ENCODE assay signal across 19 cellular contexts in genomic region chr1:223724376-223724775, GRCh38. TPM values are rescaled to one million over a fixed set of nuclear protein-coding genes. Genes with fewer than 3 reads are reported as not detected.
DNase-seq lines count a peak whose midpoint lies in the region; ATAC-seq and TF ChIP-seq lines count a peak whose summit lies in the region.
"Had no signal": no experiment of that assay in that cellular context is flagged by ENCODE, and none has a peak within 500 bp of the region (broad histone marks: within the 10 kb centered on the region; RNA-seq: fewer than 3 reads in every experiment).

No MANE protein-coding gene starts in this region.

- no peak overlapping the region; the same call in 1 of the 2 replicates for H3K23ac ChIP-seq in IMR-90 (ENCODE audit: low read depth, low read length)

- no peaks in the 10 kb centered on the region for H3K27me3 ChIP-seq in CD4-positive, alpha-beta T cell (ENCODE audit: control insufficient read depth, insufficient read depth, low read length)
- H3K27me3 ChIP-seq in IMR-90 (ENCODE audit: control insufficient read depth, insufficient read depth, low read length) = no peaks in the 10 kb centered on the region
- H3K27me3 ChIP-seq: testis had no signal

- peak overlapping the region; percentile 36; the same call in 1 of the 2 replicates for H3K14ac ChIP-seq in IMR-90 (replicated peaks; ENCODE audit: low read depth, low read length)

- peak overlapping the region; percentile 37 for H2BK120ac ChIP-seq in IMR-90 (ENCODE audit: low read depth, low read length)

- peak overlapping the region; percentile 37 for H3K27ac Mint-ChIP-seq in CD4-positive, alpha-beta T cell
- H3K27ac Mint-ChIP-seq in neural crest cell (ENCODE audit: unreplicated experiment) = peak overlapping the region; percentile 92

- no peak; the same call in 1 of the 2 replicates for TF ChIP-seq POLR2A in IMR-90 (IDR thresholded peaks at IDR 0.05; ENCODE audit: low read depth, low read length)

- H3K4ac ChIP-seq in IMR-90 (ENCODE audit: low read depth, low read length) = peak overlapping the region; percentile 51

- peak overlapping the region; percentile 23; the same call in 1 of the 2 replicates for H2BK20ac ChIP-seq in IMR-90 (ENCODE audit: low read depth, low read length)

- no peak overlapping the region for H4K5ac ChIP-seq in IMR-90 (ENCODE audit: low read depth, low read length)

- peaks cover 45% of the 10 kb centered on the region for H3K9me1 ChIP-seq in IMR-90 (ENCODE audit: insufficient read depth, low read length)

- no peak overlapping the region for H3K4me3 Mint-ChIP-seq in CD4-positive, alpha-beta T cell
- H3K4me3 Mint-ChIP-seq in neural crest cell = no peak overlapping the region

- H3K79me1 ChIP-seq in IMR-90 (ENCODE audit: low read depth in 1 of 2, low read length in 2 of 2) = peaks cover 32 to 76% of the 10 kb centered on the region in 2 experiments

- POLR2A ChIA-PET in CD4-positive, alpha-beta T cell (lab: Charles Lee) = interaction anchor here (5.3 kb wide), 1 partner anchor 8 kb away, joined by 20 read pairs; no protein-coding TSS in a partner anchor
- POLR2A ChIA-PET in IMR-90 (lab: Charles Lee; ENCODE audit: unreplicated experiment) = interaction anchor here (0.6 kb wide), 1 partner anchor 23 kb away, joined by 3 read pairs; no protein-coding TSS in a partner anchor

- no TSS peak for BruUV-seq in IMR-90 (replicated peaks; lab: Mats Ljungman, UMichigan)

- H3K56ac ChIP-seq in IMR-90 (ENCODE audit: extremely low read depth, insufficient read depth, low read length) = no peak overlapping the region

- no peak overlapping the region for H2BK15ac ChIP-seq in IMR-90 (ENCODE audit: low read depth, low read length)

- peaks cover 42% of the 10 kb centered on the region for H3K36me3 ChIP-seq in IMR-90 (ENCODE audit: control insufficient read depth, insufficient read depth, low read length)

- no CpG with 5 or more reads among the region's 4 CpGs for WGBS in IMR-90 (ENCODE audit: extremely low coverage in 2 of 2, insufficient read length in 1 of 2), 2 experiments

- no peak for TF ChIP-seq CTCF in CD4-positive, alpha-beta T cell (IDR thresholded peaks at IDR 0.05)
- TF ChIP-seq CTCF in IMR-90 (conservative IDR thresholded peaks at IDR 0.05; ENCODE audit: low read depth, low read length) (no peak), astrocyte of the spinal cord (IDR thresholded peaks at IDR 0.05; ENCODE audit: low read depth, low read length) (no peak), neural crest cell (conservative IDR thresholded peaks at IDR 0.05) (no peak)

- dilution Hi-C loops in IMR-90 (cut with HindIII; ENCODE audit: low sequenced_read_pairs, unreplicated experiment) = no loop called here

- peaks cover 85% of the 10 kb centered on the region for H3K36me3 Mint-ChIP-seq in CD4-positive, alpha-beta T cell (ENCODE audit: low read depth)
- peaks cover 30% of the 10 kb centered on the region for H3K36me3 Mint-ChIP-seq in neural crest cell (ENCODE audit: low read depth)

- H4K20me1 ChIP-seq in IMR-90 (ENCODE audit: insufficient read depth, low read length) = peaks cover 69% of the 10 kb centered on the region

- in situ Hi-C loops in IMR-90 (cut with MboI; ENCODE audit: low sequenced_read_pairs) = no loop called here
- in situ Hi-C loops in astrocyte of the spinal cord (cut with HindIII; ENCODE audit: low sequenced_read_pairs) = no loop called here

- peak overlapping the region; percentile 25 for H3K18ac ChIP-seq in IMR-90 (ENCODE audit: low read depth, low read length)

- CTCF ChIA-PET in CD4-positive, alpha-beta T cell (lab: Charles Lee) = interaction anchor here (0.6 to 2.2 kb wide), 2 partner anchors 25 to 158 kb away, joined by 3 to 6 read pairs; no protein-coding TSS in a partner anchor
- CTCF ChIA-PET in IMR-90 (lab: Yijun Ruan, JAX) = no interaction called here

- no peak for DNase-seq in CD4-positive, alpha-beta T cell
- DNase-seq in IMR-90 = peak; percentile 75
- DNase-seq in astrocyte of the spinal cord (ENCODE audit: low read depth, low spot score) = peak; percentile 46
- no peak for DNase-seq in neural crest cell (ENCODE audit: low read depth, low spot score)
- no peak for DNase-seq in caudate nucleus (lab: John Stamatoyannopoulos, UW)
- no peak for DNase-seq in inferior parietal cortex (ENCODE audit: extremely low spot score)
- DNase-seq in NK-92 (lab: John Stamatoyannopoulos, UW; ENCODE audit: unreplicated experiment) = no peak
- DNase-seq: activated gamma-delta T cell treated with Interleukin-2 at 50 U/mL for 16 hours; effector memory CD4-positive, alpha-beta T cell; NCI-H146; NCI-H446; SHP77 treated with DMSO at 0.1 percent for 48 hours; stimulated activated CD4-positive, alpha-beta T cell treated with anti-CD3 and anti-CD28 coated beads, Interleukin-1b, Interleukin-23, amount 100 ng/mL, for 48 hours; testis had no signal

- peaks cover 44% of the 10 kb centered on the region for H3K4me1 ChIP-seq in IMR-90 (ENCODE audit: control insufficient read depth, insufficient read depth, low read length)

- no peak overlapping the region for H2AFZ ChIP-seq in IMR-90 (replicated peaks; ENCODE audit: low read length, poor library complexity)

- intact Hi-C loops in CD4-positive, alpha-beta T cell (cut with DNase I, micrococcal nuclease) = no loop called here
- intact Hi-C loops in IMR-90 (cut with micrococcal nuclease) = no loop called here

- peak overlapping the region; percentile 65 for H2AK9ac ChIP-seq in IMR-90 (replicated peaks; ENCODE audit: low read depth, low read length, poor library complexity)

- H3K4me3 ChIP-seq in IMR-90 (ENCODE audit: insufficient read depth, low read depth, low read length) (no peak overlapping the region), astrocyte of the spinal cord (ENCODE audit: low read depth, low read length) (no peak overlapping the region)
- H3K4me3 ChIP-seq: GM12878, testis had no signal

- H3K4me1 Mint-ChIP-seq in CD4-positive, alpha-beta T cell (ENCODE audit: low read depth) = peaks cover 72% of the 10 kb centered on the region
- H3K4me1 Mint-ChIP-seq in neural crest cell = peaks cover 16% of the 10 kb centered on the region

- no peaks in the 10 kb centered on the region for H3K9me3 Mint-ChIP-seq in CD4-positive, alpha-beta T cell
- no peaks in the 10 kb centered on the region for H3K9me3 Mint-ChIP-seq in neural crest cell

- ATAC-seq in CD4-positive, alpha-beta T cell (ENCODE audit: poor library complexity) = no peak
- ATAC-seq in IMR-90 (ENCODE audit: low read depth) = peak; percentile 47
- ATAC-seq: GM12878 had no signal

- peak overlapping the region in 1 of 2 experiments; percentile 30; a peak in 1 of 4 replicates for H4K8ac ChIP-seq in IMR-90 (ENCODE audit: low read depth in 2 of 2, low read length in 2 of 2)

- no peaks in the 10 kb centered on the region for H3K9me3 ChIP-seq in CD4-positive, alpha-beta T cell (ENCODE audit: control insufficient read depth, low read length)
- H3K9me3 ChIP-seq in IMR-90 (ENCODE audit: control insufficient read depth, insufficient read depth, low read length) = no peaks in the 10 kb centered on the region
- H3K9me3 ChIP-seq: testis had no signal

- peak overlapping the region; percentile 68; the same call in 1 of the 2 replicates for H4K91ac ChIP-seq in IMR-90 (ENCODE audit: insufficient read depth, low read depth, low read length)

- peak overlapping the region; percentile 88 for H2AK5ac ChIP-seq in IMR-90 (ENCODE audit: low read depth, low read length)

- peak overlapping the region; percentile 59 for H2BK5ac ChIP-seq in IMR-90 (ENCODE audit: low read depth, low read length, poor library complexity, severe bottlenecking)

- peak overlapping the region; percentile 21; the same call in 1 of the 2 replicates for H3K4me2 ChIP-seq in IMR-90 (ENCODE audit: low read depth, low read length)

- no peak overlapping the region for H3K27ac ChIP-seq in CD4-positive, alpha-beta T cell (ENCODE audit: low read depth, low read length)
- peak overlapping the region; percentile 54 for H3K27ac ChIP-seq in IMR-90 (ENCODE audit: insufficient read depth, low read length)
- H3K27ac ChIP-seq in caudate nucleus (ENCODE audit: low read depth, low read length) = no peak overlapping the region
- H3K27ac ChIP-seq: C4-2B, testis had no signal

- no peak overlapping the region for H3K9ac ChIP-seq in IMR-90 (ENCODE audit: low read depth, low read length)

- no peaks in the 10 kb centered on the region for H3K27me3 Mint-ChIP-seq in CD4-positive, alpha-beta T cell
- H3K27me3 Mint-ChIP-seq in neural crest cell (ENCODE audit: low read depth) = no peaks in the 10 kb centered on the region

- TF ChIP-seq RAD21 in IMR-90 (IDR thresholded peaks at IDR 0.05; ENCODE audit: low read length) = no peak

TF ChIP-seq in IMR-90, 13 proteins besides CTCF, POLR2A, EP300 and RAD21 (continues in another document):
- TF ChIP-seq SMC3 (IDR thresholded peaks at IDR 0.05; ENCODE audit: low read depth, low read length) = no peak
- no peak for TF ChIP-seq RFX5 (IDR thresholded peaks at IDR 0.05; ENCODE audit: low read depth, low read length)
- no peak for TF ChIP-seq ELK1 (IDR thresholded peaks at IDR 0.05; ENCODE audit: borderline replicate concordance, low read depth, low read length)
- TF ChIP-seq MXI1 (IDR thresholded peaks at IDR 0.05; ENCODE audit: borderline replicate concordance, low read depth, low read length) = peak; percentile 43; the same call in 1 of the 2 replicates
- no peak for TF ChIP-seq MAFK (IDR thresholded peaks at IDR 0.05; ENCODE audit: low read depth, low read length)
- no peak for TF ChIP-seq BHLHE40 (IDR thresholded peaks at IDR 0.05; ENCODE audit: low read depth, low read length)
- TF ChIP-seq NFE2L2 (IDR thresholded peaks at IDR 0.05; ENCODE audit: low read depth, low read length) = no peak

RNA-seq across cellular contexts. Expression of gene CAPN2, which starts 12.0 kb away (rescaled TPM):
- total RNA-seq in CD4-positive, alpha-beta T cell = 100 to 1,000 TPM; 110 to 114 TPM
- total RNA-seq in IMR-90 (2012; rRNA removed) (430 and 460 TPM in 2 replicates), neural crest cell (95.0 and 98.6 TPM in 2 replicates)
- polyA plus RNA-seq in IMR-90 (2012; rRNA removed) = 333 and 339 TPM in 2 replicates
- polyA plus RNA-seq in IMR-90 (2012; cell fraction: cytosol; rRNA removed) = 193 and 197 TPM in 2 replicates
- 292 and 717 TPM in 2 replicates for polyA plus RNA-seq in IMR-90 (2012; cell fraction: nucleus; rRNA removed; ENCODE audit: low replicate concordance)

RNA-seq across cellular contexts. Expression of gene CAPN8, which starts 58.9 kb away (rescaled TPM):
- under 1 TPM; 0.27 to 0.34 TPM for total RNA-seq in CD4-positive, alpha-beta T cell
- not detected in 2 replicates for total RNA-seq in IMR-90 (2012; rRNA removed)
- not detected in 2 replicates for polyA plus RNA-seq in IMR-90 (2012; rRNA removed)
- polyA plus RNA-seq in IMR-90 (2012; cell fraction: cytosol; rRNA removed) = not detected in 2 replicates
- 0.08 TPM in 1 of 2 replicates, not detected in the other for polyA plus RNA-seq in IMR-90 (2012; cell fraction: nucleus; rRNA removed; ENCODE audit: low replicate concordance)
- total RNA-seq in neural crest cell = not detected in 2 replicates
- total RNA-seq: frontal cortex, H4, lung microvascular endothelial cell had no signal

Comparison
In these comparisons a context has a peak if more than half of its experiments do, and no peak if none do; other contexts are left out.
1. DNase-seq: peak in IMR-90 (single experiment) and astrocyte of the spinal cord (single experiment); none in CD4-positive, alpha-beta T cell (0 of 10), neural crest cell (single experiment), caudate nucleus (0 of 61), inferior parietal cortex (single experiment) and NK-92 (single experiment).